In genomic region chr4:101825953-101826352, GRCh38 we compare ENCODE assay signal across 15 cellular contexts. TPM values are rescaled to one million over a fixed set of nuclear protein-coding genes. Genes with fewer than 3 reads are reported as not detected.
DNase-seq lines count a peak whose midpoint lies in the region; ATAC-seq and TF ChIP-seq lines count a peak whose summit lies in the region.
"Had no signal": no experiment of that assay in that cellular context is flagged by ENCODE, and none has a peak within 500 bp of the region (broad histone marks: within the 10 kb centered on the region; RNA-seq: fewer than 3 reads in every experiment).

No MANE protein-coding gene starts in this region.

- peak overlapping the region; percentile 15 to 80 (median 20) for H3K27ac Mint-ChIP-seq in IgD-negative memory B cell
- H3K27ac Mint-ChIP-seq in activated B cell treated with CpG ODN at 0.5 μM for 24 hours = peak overlapping the region; percentile 14
- H3K27ac Mint-ChIP-seq in stimulated activated memory B cell treated with anti-CD40 and anti-IgM and Interleukin-4, amounts not matched to agents 10 μg/mL and 1 μg/mL and 100 μg/mL, for 72 hours = peak overlapping the region; percentile 32
- H3K27ac Mint-ChIP-seq: CD8-positive, alpha-beta T cell; GM23338; H9; HFFc6 had no signal

- H3K27me3 Mint-ChIP-seq in IgD-negative memory B cell (no peaks in the 10 kb centered on the region), activated B cell treated with CpG ODN at 0.5 μM for 24 hours (no peaks in the 10 kb centered on the region)
- H3K27me3 Mint-ChIP-seq in stimulated activated memory B cell treated with anti-CD40 and anti-IgM and Interleukin-4, amounts not matched to agents 10 μg/mL and 1 μg/mL and 100 μg/mL, for 72 hours = no peaks in the 10 kb centered on the region
- H3K27me3 Mint-ChIP-seq: CD4-positive, CD25-positive, alpha-beta regulatory T cell had no signal

- H3K4me1 Mint-ChIP-seq in IgD-negative memory B cell (peaks cover 38 to 61% (median 48%) of the 10 kb centered on the region in 3 donors), activated B cell treated with CpG ODN at 0.5 μM for 24 hours (peaks cover 73% of the 10 kb centered on the region)
- peaks cover 60% of the 10 kb centered on the region for H3K4me1 Mint-ChIP-seq in stimulated activated memory B cell treated with anti-CD40 and anti-IgM and Interleukin-4, amounts not matched to agents 10 μg/mL and 1 μg/mL and 100 μg/mL, for 72 hours
- H3K4me1 Mint-ChIP-seq: CD4-positive, CD25-positive, alpha-beta regulatory T cell; GM23338; H9 had no signal

- H3K36me3 Mint-ChIP-seq in IgD-negative memory B cell (peaks cover 20% of the 10 kb centered on the region), activated B cell treated with CpG ODN at 0.5 μM for 24 hours (ENCODE audit: low read depth) (peaks cover 50% of the 10 kb centered on the region)
- peaks cover 36% of the 10 kb centered on the region for H3K36me3 Mint-ChIP-seq in stimulated activated memory B cell treated with anti-CD40 and anti-IgM and Interleukin-4, amounts not matched to agents 10 μg/mL and 1 μg/mL and 100 μg/mL, for 72 hours
- H3K36me3 Mint-ChIP-seq: CD4-positive, CD25-positive, alpha-beta regulatory T cell; CD8-positive, alpha-beta T cell had no signal

- POLR2A ChIA-PET in activated B cell treated with CpG ODN at 0.5 μM for 24 hours (lab: Charles Lee) = no interaction called here

- TF ChIP-seq CTCF in activated B cell treated with CpG ODN at 0.5 μM for 24 hours (IDR thresholded peaks at IDR 0.05) = no peak

- CTCF ChIA-PET in activated B cell treated with CpG ODN at 0.5 μM for 24 hours (lab: Charles Lee) = no interaction called here

- peak; percentile 43 for ATAC-seq in activated B cell treated with CpG ODN at 0.5 μM for 24 hours (ENCODE audit: low read depth)
- ATAC-seq in stimulated activated memory B cell treated with anti-CD40 and anti-IgM and Interleukin-4, amounts not matched to agents 10 μg/mL and 1 μg/mL and 100 μg/mL, for 72 hours = no peak
- ATAC-seq in SK-N-SH treated with all-trans-retinoic acid at 6 μM for 48 hours = no peak
- ATAC-seq: CD8-positive, alpha-beta T cell; GM23338 had no signal

- intact Hi-C loops in activated B cell treated with CpG ODN at 0.5 μM for 24 hours (cut with micrococcal nuclease) = loop anchor here (1.0 to 5.0 kb wide), 3 partner anchors 8 to 34 kb away; partner anchors contain the start of gene BANK1

- H3K9me3 Mint-ChIP-seq in IgD-negative memory B cell (peaks cover 0 to 8% (median 2%) of the 10 kb centered on the region in 3 donors), activated B cell treated with CpG ODN at 0.5 μM for 24 hours (peaks cover 8% of the 10 kb centered on the region)
- H3K9me3 Mint-ChIP-seq in stimulated activated memory B cell treated with anti-CD40 and anti-IgM and Interleukin-4, amounts not matched to agents 10 μg/mL and 1 μg/mL and 100 μg/mL, for 72 hours = peaks cover 11% of the 10 kb centered on the region

- H3K4me3 Mint-ChIP-seq in IgD-negative memory B cell (peak overlapping the region in 3 of 4 donors; percentile 7 to 61 (median 55)), activated B cell treated with CpG ODN at 0.5 μM for 24 hours (peak overlapping the region; percentile 19)
- no peak overlapping the region for H3K4me3 Mint-ChIP-seq in stimulated activated memory B cell treated with anti-CD40 and anti-IgM and Interleukin-4, amounts not matched to agents 10 μg/mL and 1 μg/mL and 100 μg/mL, for 72 hours
- H3K4me3 Mint-ChIP-seq: CD4-positive, CD25-positive, alpha-beta regulatory T cell; CD8-positive, alpha-beta T cell; GM23338; H9; HFFc6 had no signal

- DNase-seq in activated B cell treated with CpG ODN at 0.5 μM for 24 hours (no peak), HK-2 (ENCODE audit: unreplicated experiment) (no peak), NCI-H510A (lab: John Stamatoyannopoulos, UW) (no peak)
- DNase-seq: Caco-2; CD4-positive, CD25-positive, alpha-beta regulatory T cell; CD8-positive, alpha-beta T cell; DMS153; DND-41; H9; HFFc6 had no signal

TF ChIP-seq in SK-N-SH treated with all-trans-retinoic acid at 6 μM for 48 hours, 23 proteins besides CTCF, POLR2A, EP300 and RAD21:
- TF ChIP-seq ZC3H10 (CRISPR knock-in tag; IDR thresholded peaks at IDR 0.05) (no peak), SNAI2 (CRISPR knock-in tag; IDR thresholded peaks at IDR 0.05) (no peak), ZNF8 (CRISPR knock-in tag; IDR thresholded peaks at IDR 0.05) (no peak), CREB5 (CRISPR knock-in tag; IDR thresholded peaks at IDR 0.05; ENCODE audit: low read depth) (no peak), PPARA (CRISPR knock-in tag; IDR thresholded peaks at IDR 0.05; ENCODE audit: borderline replicate concordance) (no peak), TOX (CRISPR knock-in tag; IDR thresholded peaks at IDR 0.05; ENCODE audit: borderline replicate concordance) (no peak), ESRRG (CRISPR knock-in tag; IDR thresholded peaks at IDR 0.05) (no peak), OSR1 (CRISPR knock-in tag; IDR thresholded peaks at IDR 0.05) (no peak), PATZ1 (CRISPR knock-in tag; IDR thresholded peaks at IDR 0.05; ENCODE audit: borderline replicate concordance) (no peak)

RNA-seq across cellular contexts. Expression of gene BANK1, which starts 35.4 kb away (rescaled TPM):
- 599 TPM for polyA plus RNA-seq in IgD-negative memory B cell
- 307 and 336 TPM in 2 replicates for total RNA-seq in activated B cell treated with CpG ODN at 0.5 μM for 24 hours
- total RNA-seq: A673 had no signal
